In the genomic region with DNA sequence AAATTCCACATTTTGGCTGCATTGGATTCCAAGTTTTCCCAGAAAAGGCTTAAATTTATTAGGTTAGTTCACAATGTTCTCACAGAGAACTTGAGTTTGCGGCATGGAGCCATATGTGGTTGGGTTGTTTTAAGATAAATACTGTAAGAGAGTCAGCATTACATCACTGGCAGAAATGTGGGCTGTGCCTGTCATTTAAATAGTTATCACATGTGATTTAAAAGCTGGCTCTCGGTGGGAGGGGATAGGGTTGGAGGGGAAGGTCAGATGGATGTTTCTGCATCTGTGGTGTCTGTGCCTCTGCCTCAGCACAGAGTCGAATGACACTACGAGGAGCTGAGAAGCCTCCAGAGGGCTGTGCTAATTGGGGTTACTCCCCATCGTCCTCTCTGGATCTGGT, we compare ENCODE assay signal across 12 cellular contexts.
A peak's percentile ranks its signal among the peaks of the same experiment; 100 is the strongest.
DNase-seq lines count a peak whose midpoint lies in the region; ATAC-seq and TF ChIP-seq lines count a peak whose summit lies in the region.
"Had no signal": no experiment of that assay in that cellular context is flagged by ENCODE, and none has a peak within 500 bp of the region (broad histone marks: within the 10 kb centered on the region; RNA-seq: fewer than 3 reads in every experiment).

No MANE protein-coding gene starts in this region.

- BruUV-seq in IMR-90 (replicated peaks; lab: Mats Ljungman, UMichigan) = no TSS peak

- H3K27me3 Mint-ChIP-seq in brain = peaks cover 2% of the 10 kb centered on the region
- H3K27me3 Mint-ChIP-seq: IgD-negative memory B cell; stimulated activated naive CD8-positive, alpha-beta T cell treated with anti-CD3 and anti-CD28 coated beads, Interleukin-15, amount 100 ng/mL, for 72 hours had no signal

- no peak overlapping the region for H3K4ac ChIP-seq in IMR-90 (ENCODE audit: low read depth, low read length)

- dilution Hi-C loops in IMR-90 (cut with HindIII; ENCODE audit: low sequenced_read_pairs, unreplicated experiment) = no loop called here

- peaks cover 38% of the 10 kb centered on the region for H3K4me1 Mint-ChIP-seq in brain

- H3K9me3 Mint-ChIP-seq in brain = peaks cover 0 to 2% (median 0%) of the 10 kb centered on the region in 5 experiments
- H3K9me3 Mint-ChIP-seq: IgD-negative memory B cell; stimulated activated naive CD8-positive, alpha-beta T cell treated with anti-CD3 and anti-CD28 coated beads, Interleukin-15, amount 100 ng/mL, for 72 hours had no signal

- no peak for TF ChIP-seq CTCF in IMR-90 (conservative IDR thresholded peaks at IDR 0.05; ENCODE audit: low read depth, low read length)
- no peak for TF ChIP-seq CTCF in brain (conservative IDR thresholded peaks at IDR 0.05)
- no peak for TF ChIP-seq CTCF in breast epithelium (IDR thresholded peaks at IDR 0.05)

- no peak overlapping the region for H3K18ac ChIP-seq in IMR-90 (ENCODE audit: low read depth, low read length)

- no peak overlapping the region for H2BK120ac ChIP-seq in IMR-90 (ENCODE audit: low read depth, low read length)

- peaks cover 8 to 13% of the 10 kb centered on the region in 2 experiments; a peak in 2 of 4 replicates for H3K79me1 ChIP-seq in IMR-90 (ENCODE audit: low read depth in 1 of 2, low read length in 2 of 2)

- no peak overlapping the region for H3K56ac ChIP-seq in IMR-90 (ENCODE audit: extremely low read depth, insufficient read depth, low read length)

- POLR2A ChIA-PET in IMR-90 (lab: Charles Lee; ENCODE audit: unreplicated experiment) = no interaction called here

- H2BK5ac ChIP-seq in IMR-90 (ENCODE audit: low read depth, low read length, poor library complexity, severe bottlenecking) = no peak overlapping the region

- no peak overlapping the region for H4K8ac ChIP-seq in IMR-90 (ENCODE audit: low read depth in 2 of 2, low read length in 2 of 2)

- no peak overlapping the region; the same call in 1 of the 2 replicates for H4K5ac ChIP-seq in IMR-90 (ENCODE audit: low read depth, low read length)

- no peak overlapping the region for H2AK9ac ChIP-seq in IMR-90 (replicated peaks; ENCODE audit: low read depth, low read length, poor library complexity)

- DNase-seq in IMR-90 = peak; percentile 90
- peak; percentile 62 for DNase-seq in inferior parietal cortex (ENCODE audit: extremely low spot score)
- DNase-seq in breast epithelium (ENCODE audit: low spot score in 2 of 2) = no peak
- DNase-seq in stimulated activated CD4-positive, alpha-beta T cell treated with anti-CD3 and anti-CD28 coated beads, Interleukin-2, amount 100 ng/mL, for 24 hours = no peak
- DNase-seq: psoas muscle; stimulated activated naive CD8-positive, alpha-beta T cell treated with anti-CD3 and anti-CD28 coated beads, Interleukin-15, amount 100 ng/mL, for 72 hours had no signal

- in situ Hi-C loops in IMR-90 (cut with MboI; ENCODE audit: low sequenced_read_pairs) = no loop called here

- H3K36me3 Mint-ChIP-seq in brain = peaks cover 12% of the 10 kb centered on the region

- intact Hi-C loops in IMR-90 (cut with micrococcal nuclease) = no loop called here
- intact Hi-C loops in breast epithelium (cut with DNase I; ENCODE audit: low total_unique reads) = loop anchor here (5.0 kb wide), 1 partner anchor 318 kb away; no protein-coding TSS in a partner anchor

- no peak overlapping the region for H3K9ac ChIP-seq in IMR-90 (ENCODE audit: low read depth, low read length)

- H2AK5ac ChIP-seq in IMR-90 (ENCODE audit: low read depth, low read length) = no peak overlapping the region

- H4K91ac ChIP-seq in IMR-90 (ENCODE audit: insufficient read depth, low read depth, low read length) = no peak overlapping the region

- peaks cover 8% of the 10 kb centered on the region for H3K4me1 ChIP-seq in IMR-90 (ENCODE audit: control insufficient read depth, insufficient read depth, low read length)
- no peaks in the 10 kb centered on the region for H3K4me1 ChIP-seq in breast epithelium
- H3K4me1 ChIP-seq: psoas muscle had no signal

- H3K9me3 ChIP-seq in IMR-90 (ENCODE audit: control insufficient read depth, insufficient read depth, low read length) (no peaks in the 10 kb centered on the region), breast epithelium (no peaks in the 10 kb centered on the region)
- H3K9me3 ChIP-seq: psoas muscle had no signal

- no peak overlapping the region for H2BK15ac ChIP-seq in IMR-90 (ENCODE audit: low read depth, low read length)

- H3K4me3 ChIP-seq in IMR-90 (ENCODE audit: insufficient read depth, low read depth, low read length) = no peak overlapping the region
- H3K4me3 ChIP-seq in breast epithelium = no peak overlapping the region
- H3K4me3 ChIP-seq: psoas muscle had no signal

- H3K27ac Mint-ChIP-seq in brain = peak overlapping the region; percentile 36 to 96 (median 88)
- H3K27ac Mint-ChIP-seq: IgD-negative memory B cell; stimulated activated naive CD8-positive, alpha-beta T cell treated with anti-CD3 and anti-CD28 coated beads, Interleukin-15, amount 100 ng/mL, for 72 hours had no signal

- H4K20me1 ChIP-seq in IMR-90 (ENCODE audit: insufficient read depth, low read length) = no peaks in the 10 kb centered on the region

- no peaks in the 10 kb centered on the region for H3K27me3 ChIP-seq in IMR-90 (ENCODE audit: control insufficient read depth, insufficient read depth, low read length)
- no peaks in the 10 kb centered on the region for H3K27me3 ChIP-seq in breast epithelium

- H2AFZ ChIP-seq in IMR-90 (replicated peaks; ENCODE audit: low read length, poor library complexity) = no peak overlapping the region

- CTCF ChIA-PET in IMR-90 (lab: Yijun Ruan, JAX) = interaction anchor here (1.0 to 1.3 kb wide), 2 partner anchors 26 to 108 kb away, joined by 3 to 4 read pairs; no protein-coding TSS in a partner anchor

- 0% methylated on average over 1 of the region's 5 CpGs; no CpG with 5 or more reads in 1 of the 2 experiments for WGBS in IMR-90 (ENCODE audit: extremely low coverage in 2 of 2, insufficient read length in 1 of 2), 2 experiments

- H3K27ac ChIP-seq in IMR-90 (ENCODE audit: insufficient read depth, low read length) (peak overlapping the region; percentile 4; the same call in 1 of the 2 replicates), temporal lobe (ENCODE audit: low read depth, low read length) (peak overlapping the region; percentile 69), breast epithelium (peak overlapping the region in 1 of 2 donors; percentile 12)
- H3K27ac ChIP-seq: psoas muscle had no signal

- H2BK20ac ChIP-seq in IMR-90 (ENCODE audit: low read depth, low read length) = no peak overlapping the region

- TF ChIP-seq POLR2A in IMR-90 (IDR thresholded peaks at IDR 0.05; ENCODE audit: low read depth, low read length) (no peak), breast epithelium (IDR thresholded peaks at IDR 0.05) (no peak)

- H3K23ac ChIP-seq in IMR-90 (ENCODE audit: low read depth, low read length) = no peak overlapping the region

- TF ChIP-seq RAD21 in IMR-90 (IDR thresholded peaks at IDR 0.05; ENCODE audit: low read length) = no peak

- H3K4me3 Mint-ChIP-seq in brain = peak overlapping the region; percentile 30 to 72 (median 62)
- H3K4me3 Mint-ChIP-seq: IgD-negative memory B cell; stimulated activated naive CD8-positive, alpha-beta T cell treated with anti-CD3 and anti-CD28 coated beads, Interleukin-15, amount 100 ng/mL, for 72 hours had no signal

- peak overlapping the region; percentile 66 for H3K4me2 ChIP-seq in IMR-90 (ENCODE audit: low read depth, low read length)

- ATAC-seq in IMR-90 (ENCODE audit: low read depth) (peak; percentile 94), GM19452 (IDR thresholded peaks at IDR 0.05; ENCODE audit: unreplicated experiment) (no peak), GM21619 (IDR thresholded peaks at IDR 0.05; ENCODE audit: unreplicated experiment) (no peak)
- ATAC-seq: Panc1; psoas muscle; stimulated activated naive CD8-positive, alpha-beta T cell treated with anti-CD3 and anti-CD28 coated beads, Interleukin-15, amount 100 ng/mL, for 72 hours had no signal

- H3K14ac ChIP-seq in IMR-90 (replicated peaks; ENCODE audit: low read depth, low read length) = no peak overlapping the region

- H3K36me3 ChIP-seq in IMR-90 (ENCODE audit: control insufficient read depth, insufficient read depth, low read length) (peaks cover 2% of the 10 kb centered on the region), breast epithelium (no peaks in the 10 kb centered on the region)

- peaks cover 5% of the 10 kb centered on the region for H3K9me1 ChIP-seq in IMR-90 (ENCODE audit: insufficient read depth, low read length)

TF ChIP-seq in IMR-90, 13 proteins besides CTCF, POLR2A, EP300 and RAD21:
- TF ChIP-seq CEBPB (IDR thresholded peaks at IDR 0.05; ENCODE audit: low read depth, low read length) (peak; percentile 32; the same call in 1 of the 2 replicates), RFX5 (IDR thresholded peaks at IDR 0.05; ENCODE audit: low read depth, low read length) (no peak)

Comparison
In these comparisons a context has a peak if more than half of its experiments do, and no peak if none do; other contexts are left out.
1. DNase-seq: peak in IMR-90 (single experiment) and inferior parietal cortex (single experiment); none in breast epithelium (0 of 2) and stimulated activated CD4-positive, alpha-beta T cell treated with anti-CD3 and anti-CD28 coated beads, Interleukin-2, amount 100 ng/mL, for 24 hours (0 of 2).